ENCODE assay signal across 13 cellular contexts in genomic region chr18:12321331-12321730, GRCh38. TPM values are rescaled to one million over a fixed set of nuclear protein-coding genes. Genes with fewer than 3 reads are reported as not detected.
DNase-seq lines count a peak whose midpoint lies in the region; ATAC-seq and TF ChIP-seq lines count a peak whose summit lies in the region.
"Had no signal": no experiment of that assay in that cellular context is flagged by ENCODE, and none has a peak within 500 bp of the region (broad histone marks: within the 10 kb centered on the region; RNA-seq: fewer than 3 reads in every experiment).

No MANE protein-coding gene starts in this region.

- peaks cover 90% of the 10 kb centered on the region for H3K36me3 ChIP-seq in brain microvascular endothelial cell (replicated peaks)

- peaks cover 22% of the 10 kb centered on the region for H3K36me3 Mint-ChIP-seq in activated CD8-positive, alpha-beta T cell treated with anti-CD3 and anti-CD28 coated beads, Interleukin-2, amount 10 ng/mL, durations not matched to agents 7 days and 5 days (ENCODE audit: low read depth)

- H3K27me3 ChIP-seq in brain microvascular endothelial cell (replicated peaks): no peaks in the 10 kb centered on the region
- H3K27me3 ChIP-seq: tibial nerve had no signal

- no peak overlapping the region for H3K27ac ChIP-seq in brain microvascular endothelial cell

- no peaks in the 10 kb centered on the region for H3K9me3 Mint-ChIP-seq in activated CD8-positive, alpha-beta T cell treated with anti-CD3 and anti-CD28 coated beads, Interleukin-2, amount 10 ng/mL, durations not matched to agents 7 days and 5 days (ENCODE audit: insufficient read depth)
- H3K9me3 Mint-ChIP-seq: nephron had no signal

- H3K4me1 Mint-ChIP-seq in activated CD8-positive, alpha-beta T cell treated with anti-CD3 and anti-CD28 coated beads, Interleukin-2, amount 10 ng/mL, durations not matched to agents 7 days and 5 days (ENCODE audit: low read depth): no peaks in the 10 kb centered on the region

- CTCF ChIA-PET in activated CD8-positive, alpha-beta T cell treated with anti-CD3 and anti-CD28 coated beads, Interleukin-2, amount 10 ng/mL, durations not matched to agents 7 days and 5 days (lab: Charles Lee): no interaction called here

- in situ Hi-C loops in brain microvascular endothelial cell (cut with HindIII; ENCODE audit: low pct_ligation_motif_present, low sequenced_read_pairs): no loop called here

- POLR2A ChIA-PET in activated CD8-positive, alpha-beta T cell treated with anti-CD3 and anti-CD28 coated beads, Interleukin-2, amount 10 ng/mL, durations not matched to agents 7 days and 5 days (lab: Charles Lee): no interaction called here

- H3K27me3 Mint-ChIP-seq in activated CD8-positive, alpha-beta T cell treated with anti-CD3 and anti-CD28 coated beads, Interleukin-2, amount 10 ng/mL, durations not matched to agents 7 days and 5 days (ENCODE audit: low read depth): no peaks in the 10 kb centered on the region

- H3K4me3 ChIP-seq in brain microvascular endothelial cell (ENCODE audit: low read depth, low read length): no peak overlapping the region
- H3K4me3 ChIP-seq: tibial nerve had no signal

- peak; percentile 84 for DNase-seq in left kidney (ENCODE audit: low read depth, low spot score)
- no peak for DNase-seq in brain microvascular endothelial cell
- DNase-seq in activated CD8-positive, alpha-beta T cell treated with anti-CD3 and anti-CD28 coated beads, Interleukin-2, amount 10 ng/mL, durations not matched to agents 7 days and 5 days: no peak
- DNase-seq: cortex of kidney; stimulated activated CD4-positive, alpha-beta T cell treated with anti-CD3 and anti-CD28 coated beads, Interleukin-1b, Interleukin-23, amount 100 ng/mL, for 48 hours; T-helper 2 cell had no signal

- H3K4me3 Mint-ChIP-seq in activated CD8-positive, alpha-beta T cell treated with anti-CD3 and anti-CD28 coated beads, Interleukin-2, amount 10 ng/mL, durations not matched to agents 7 days and 5 days: no peak overlapping the region
- H3K4me3 Mint-ChIP-seq: nephron had no signal

- TF ChIP-seq CTCF in brain microvascular endothelial cell (IDR thresholded peaks at IDR 0.05; ENCODE audit: low read depth, low read length, missing control alignments): no peak

- no peak overlapping the region for H3K27ac Mint-ChIP-seq in activated CD8-positive, alpha-beta T cell treated with anti-CD3 and anti-CD28 coated beads, Interleukin-2, amount 10 ng/mL, durations not matched to agents 7 days and 5 days

- peak; percentile 92 for ATAC-seq in GM18511 (IDR thresholded peaks at IDR 0.05; ENCODE audit: unreplicated experiment)
- peak; percentile 81 for ATAC-seq in GM21619 (IDR thresholded peaks at IDR 0.05; ENCODE audit: unreplicated experiment)
- ATAC-seq in HG03432 (IDR thresholded peaks at IDR 0.05; ENCODE audit: unreplicated experiment): peak; percentile 73
- ATAC-seq in HG02870 (IDR thresholded peaks at IDR 0.05; ENCODE audit: unreplicated experiment): no peak
- ATAC-seq in HG03045 (IDR thresholded peaks at IDR 0.05; ENCODE audit: unreplicated experiment): no peak
- ATAC-seq in activated CD8-positive, alpha-beta T cell treated with anti-CD3 and anti-CD28 coated beads, Interleukin-2, amount 10 ng/mL, durations not matched to agents 7 days and 5 days: no peak

RNA-seq across cellular contexts. Expression of gene TUBB6, which starts 13.3 kb away (rescaled TPM):
- total RNA-seq in activated CD8-positive, alpha-beta T cell treated with anti-CD3 and anti-CD28 coated beads, Interleukin-2, amount 10 ng/mL, durations not matched to agents 7 days and 5 days: 10 to 100 TPM in 1 of 2 experiments, 1 to 10 TPM in 1; 8.3 to 10.9 TPM

RNA-seq across cellular contexts. Expression of gene AFG3L2, which starts 55.7 kb away (rescaled TPM):
- total RNA-seq in activated CD8-positive, alpha-beta T cell treated with anti-CD3 and anti-CD28 coated beads, Interleukin-2, amount 10 ng/mL, durations not matched to agents 7 days and 5 days: 10 to 100 TPM; 40.6 to 44.3 TPM

Comparison
In these comparisons a context has a peak if more than half of its experiments do, and no peak if none do; other contexts are left out.
1. ATAC-seq: peak in GM18511 (single experiment), GM21619 (single experiment) and HG03432 (single experiment); none in HG02870 (single experiment), HG03045 (single experiment) and activated CD8-positive, alpha-beta T cell treated with anti-CD3 and anti-CD28 coated beads, Interleukin-2, amount 10 ng/mL, durations not matched to agents 7 days and 5 days (single experiment).